11 cellular contexts compared by ENCODE assay signal in genomic region chr5:72063219-72063819, GRCh38. TPM values are rescaled to one million over a fixed set of nuclear protein-coding genes. Genes with fewer than 3 reads are reported as not detected.
DNase-seq lines count a peak whose midpoint lies in the region; ATAC-seq and TF ChIP-seq lines count a peak whose summit lies in the region.
"Had no signal": no experiment of that assay in that cellular context is flagged by ENCODE, and none has a peak within 500 bp of the region (broad histone marks: within the 10 kb centered on the region; RNA-seq: fewer than 3 reads in every experiment).

No MANE protein-coding gene starts in this region.

- intact Hi-C loops in left lung (cut with DNase I): no loop called here

- no peaks in the 10 kb centered on the region for H3K36me3 Mint-ChIP-seq in activated naive CD8-positive, alpha-beta T cell treated with anti-CD3 and anti-CD28 coated beads, Interleukin-2, amount 50 U/mL, for 24 hours (ENCODE audit: low read depth)

- TF ChIP-seq CTCF in GM13976 (IDR thresholded peaks at IDR 0.05; ENCODE audit: borderline replicate concordance, control extremely low read depth, extremely low read depth, insufficient read depth, missing control alignments) (no peak), left lung (IDR thresholded peaks at IDR 0.05) (no peak)

- ATAC-seq in activated naive CD8-positive, alpha-beta T cell treated with anti-CD3 and anti-CD28 coated beads, Interleukin-2, amount 50 U/mL, for 24 hours: no peak
- ATAC-seq in GM21737 (IDR thresholded peaks at IDR 0.05; ENCODE audit: unreplicated experiment): no peak
- ATAC-seq in left lung: no peak

- H3K36me3 ChIP-seq in left lung: no peaks in the 10 kb centered on the region

- no peaks in the 10 kb centered on the region for H3K9me3 Mint-ChIP-seq in activated naive CD8-positive, alpha-beta T cell treated with anti-CD3 and anti-CD28 coated beads, Interleukin-2, amount 50 U/mL, for 24 hours

- H3K4me1 Mint-ChIP-seq in activated naive CD8-positive, alpha-beta T cell treated with anti-CD3 and anti-CD28 coated beads, Interleukin-2, amount 50 U/mL, for 24 hours: no peaks in the 10 kb centered on the region

- in situ Hi-C loops in GM13976 (cut with MboI; ENCODE audit: low sequenced_read_pairs, unreplicated experiment): no loop called here

- peaks cover 12% of the 10 kb centered on the region for H3K27me3 Mint-ChIP-seq in activated naive CD8-positive, alpha-beta T cell treated with anti-CD3 and anti-CD28 coated beads, Interleukin-2, amount 50 U/mL, for 24 hours

- H3K27ac Mint-ChIP-seq in activated naive CD8-positive, alpha-beta T cell treated with anti-CD3 and anti-CD28 coated beads, Interleukin-2, amount 50 U/mL, for 24 hours: no peak overlapping the region

- H3K9me3 ChIP-seq in left lung: no peaks in the 10 kb centered on the region

- H3K27ac ChIP-seq in left lung: no peak overlapping the region

- no peaks in the 10 kb centered on the region for H3K4me1 ChIP-seq in left lung

- H3K4me3 ChIP-seq in Jurkat, Clone E6-1 (ENCODE audit: low read length): no peak overlapping the region
- H3K4me3 ChIP-seq in left lung: no peak overlapping the region

- peaks cover 0 to 10% of the 10 kb centered on the region in 2 donors for H3K27me3 ChIP-seq in left lung

- no peak overlapping the region for H3K4me3 Mint-ChIP-seq in activated naive CD8-positive, alpha-beta T cell treated with anti-CD3 and anti-CD28 coated beads, Interleukin-2, amount 50 U/mL, for 24 hours

- DNase-seq in GM13976 (ENCODE audit: low spot score) (peak; percentile 13), kidney tubule cell (ENCODE audit: low spot score) (peak; percentile 9), left lung (no peak)
- DNase-seq in Jurkat, Clone E6-1 (ENCODE audit: low read depth, low spot score): peak; percentile 29
- DNase-seq in activated naive CD8-positive, alpha-beta T cell treated with anti-CD3 and anti-CD28 coated beads, Interleukin-2, amount 50 U/mL, for 24 hours: peak; percentile 18
- no peak for DNase-seq in activated T-cell treated with anti-CD3 and anti-CD28 coated beads, Interleukin-2, amount 50 U/mL, for 1 hour
- DNase-seq: hippocampal formation, NCI-H446 treated with DMSO at 0.1 percent for 48 hours, posterior cingulate gyrus, T-helper 9 cell had no signal

RNA-seq across cellular contexts. Expression of gene MAP1B, which starts 44.0 kb away (rescaled TPM):
- 1.0 TPM for polyA plus RNA-seq in Jurkat, Clone E6-1 (2012; ENCODE audit: insufficient read depth, insufficient read length)
- 10 to 100 TPM; 53.0 to 62.6 TPM for total RNA-seq in left lung

Comparison
In these comparisons a context has a peak if more than half of its experiments do, and no peak if none do; other contexts are left out.
1. DNase-seq: peak in GM13976 (single experiment), Jurkat, Clone E6-1 (single experiment), activated naive CD8-positive, alpha-beta T cell treated with anti-CD3 and anti-CD28 coated beads, Interleukin-2, amount 50 U/mL, for 24 hours (single experiment) and kidney tubule cell (single experiment); none in left lung (0 of 2) and activated T-cell treated with anti-CD3 and anti-CD28 coated beads, Interleukin-2, amount 50 U/mL, for 1 hour (single experiment).